22 cellular contexts compared by ENCODE assay signal in genomic region chr2:135582383-135582782, GRCh38.
"Had no signal": no experiment of that assay in that cellular context is flagged by ENCODE, and none has a peak within 500 bp of the region (broad histone marks: within the 10 kb centered on the region; RNA-seq: fewer than 3 reads in every experiment).

No MANE protein-coding gene starts in this region.

- H3K9me3 Mint-ChIP-seq: naive B cell, nephron had no signal

- H3K36me3 Mint-ChIP-seq: naive B cell had no signal

- H3K4me1 ChIP-seq: colonic mucosa, esophagus squamous epithelium, right atrium auricular region, sigmoid colon had no signal

- H3K4me3 Mint-ChIP-seq: naive B cell, nephron had no signal

- H3K27me3 ChIP-seq: colonic mucosa, esophagus squamous epithelium, hepatocyte, neutrophil, right atrium auricular region, sigmoid colon, stomach had no signal

- H3K27ac Mint-ChIP-seq: nephron had no signal

- ATAC-seq: left cardiac atrium, left ventricle myocardium superior had no signal

- H3K4me1 Mint-ChIP-seq: nephron had no signal

- H3K27ac ChIP-seq: colonic mucosa, esophagus squamous epithelium, hepatocyte, neutrophil, right atrium auricular region, sigmoid colon, stomach had no signal

- DNase-seq: colonic mucosa; dermis blood vessel endothelial cell; esophagus squamous epithelium; foreskin fibroblast; kidney; left cardiac atrium; left ventricle myocardium superior; mesenchymal stem cell; midbrain; naive B cell; posterior cingulate gyrus; sigmoid colon; small intestine; stimulated activated CD4-positive, alpha-beta T cell treated with anti-CD3 and anti-CD28 coated beads, Interleukin-12 subunit alpha, Interleukin-12 subunit beta, amount 100 ng/mL, for 4 hours; stimulated activated naive CD4-positive, alpha-beta T cell; stomach; substantia nigra; trophoblast cell had no signal

- H3K27me3 Mint-ChIP-seq: naive B cell had no signal
